In genomic region chrX:19640063-19640462, GRCh38 we compare ENCODE assay signal across 1 cellular context.
TF ChIP-seq lines count a peak whose summit lies in the region.

No MANE protein-coding gene starts in this region.

TF ChIP-seq in GM23338, 12 proteins besides CTCF, POLR2A, EP300 and RAD21 (continued from another document):
- TF ChIP-seq ZNF462 (CRISPR knock-in tag; IDR thresholded peaks at IDR 0.05), result no peak
- no peak for TF ChIP-seq ETS1 (IDR thresholded peaks at IDR 0.05)
- no peak for TF ChIP-seq EZH2 (IDR thresholded peaks at IDR 0.05; ENCODE audit: low read depth, unreplicated experiment)
- no peak for TF ChIP-seq NANOG (IDR thresholded peaks at IDR 0.05; ENCODE audit: borderline replicate concordance)
- TF ChIP-seq EZH2phosphoT487 (IDR thresholded peaks at IDR 0.05; ENCODE audit: unreplicated experiment), result no peak
- TF ChIP-seq REST (IDR thresholded peaks at IDR 0.05; ENCODE audit: unreplicated experiment), result no peak
- TF ChIP-seq JUNB (IDR thresholded peaks at IDR 0.05; ENCODE audit: unreplicated experiment), result no peak
- TF ChIP-seq ZNF331 (CRISPR knock-in tag; IDR thresholded peaks at IDR 0.05; ENCODE audit: low read depth), result no peak
- TF ChIP-seq POLR2AphosphoS5 (IDR thresholded peaks at IDR 0.05; ENCODE audit: low read depth), result no peak
- TF ChIP-seq CREB1 (CRISPR knock-in tag; IDR thresholded peaks at IDR 0.05; ENCODE audit: low read depth), result no peak
TF ChIP-seq in GM23338: peak in this region for 0.
